Comparison of ENCODE assay signal across 8 cellular contexts in genomic region chr18:34702814-34703213, GRCh38.
"Had no signal": no experiment of that assay in that cellular context is flagged by ENCODE, and none has a peak within 500 bp of the region (broad histone marks: within the 10 kb centered on the region; RNA-seq: fewer than 3 reads in every experiment).

No MANE protein-coding gene starts in this region.

- H3K9me3 ChIP-seq: HAP-1 had no signal

- H3K36me3 ChIP-seq: HAP-1 had no signal

- H2AFZ ChIP-seq: GM23248 had no signal

- H3K27ac ChIP-seq: GM23248, HL-60 had no signal

- H3K9ac ChIP-seq: GM23248 had no signal

- DNase-seq: GM23248, GOT3, H7, HFFc6 had no signal

- H3K4me3 ChIP-seq: GM23248, HAP-1 had no signal

- ATAC-seq: HCT116, HepG2 had no signal
